In the genomic region with DNA sequence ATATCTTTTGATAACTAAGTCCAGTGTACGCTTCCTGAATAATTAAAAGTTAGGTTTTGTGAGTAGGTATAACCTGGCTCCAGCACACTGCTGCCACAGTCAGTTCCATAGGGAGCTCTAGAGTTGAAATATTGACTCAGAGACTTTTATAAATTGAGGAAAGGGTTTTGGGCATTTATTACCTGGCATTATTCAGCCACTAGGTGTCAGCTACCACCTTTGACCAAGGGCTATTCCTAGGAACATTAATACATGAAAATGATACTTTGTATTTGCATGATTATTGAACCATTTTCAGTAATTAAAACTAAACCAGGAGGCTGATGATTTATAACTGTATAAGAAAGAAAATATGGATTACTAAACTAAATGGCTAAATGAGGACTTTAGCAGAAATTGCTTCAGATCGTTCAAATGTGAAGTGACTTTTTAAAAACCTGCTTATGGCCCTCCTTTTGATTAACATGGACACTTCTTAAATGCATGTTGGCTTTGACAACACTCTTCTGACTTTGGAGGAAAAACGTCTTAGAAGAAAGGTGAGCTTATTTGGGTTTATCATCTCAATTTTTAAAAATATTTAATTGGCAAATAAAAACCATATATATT, we compare ENCODE assay signal across 8 cellular contexts.
DNase-seq lines count a peak whose midpoint lies in the region; ATAC-seq and TF ChIP-seq lines count a peak whose summit lies in the region.

No MANE protein-coding gene starts in this region.

- H3K4me1 Mint-ChIP-seq in WTC11 (peaks cover 10% of the 10 kb centered on the region), nephron (no peaks in the 10 kb centered on the region)
- H3K4me1 Mint-ChIP-seq in activated CD4-positive, alpha-beta T cell treated with anti-CD3 and anti-CD28 coated beads, Interleukin-2, amount 10 ng/mL, durations not matched to agents 24 days and 14 days = no peaks in the 10 kb centered on the region

- intact Hi-C loops in activated CD4-positive, alpha-beta T cell treated with anti-CD3 and anti-CD28 coated beads, Interleukin-2, amount 10 ng/mL, durations not matched to agents 24 days and 14 days (cut with micrococcal nuclease) = loop anchor here (5.0 kb wide), 1 partner anchor 565 kb away; no protein-coding TSS in a partner anchor

- no peak overlapping the region for H3K4me3 Mint-ChIP-seq in WTC11
- H3K4me3 Mint-ChIP-seq in nephron = no peak overlapping the region
- no peak overlapping the region for H3K4me3 Mint-ChIP-seq in activated CD4-positive, alpha-beta T cell treated with anti-CD3 and anti-CD28 coated beads, Interleukin-2, amount 10 ng/mL, durations not matched to agents 24 days and 14 days

- no peak overlapping the region for H3K27ac Mint-ChIP-seq in WTC11
- no peak overlapping the region for H3K27ac Mint-ChIP-seq in nephron
- H3K27ac Mint-ChIP-seq in activated CD4-positive, alpha-beta T cell treated with anti-CD3 and anti-CD28 coated beads, Interleukin-2, amount 10 ng/mL, durations not matched to agents 24 days and 14 days = no peak overlapping the region

- H3K27me3 Mint-ChIP-seq in WTC11 (ENCODE audit: low read depth) = no peaks in the 10 kb centered on the region
- H3K27me3 Mint-ChIP-seq in nephron (ENCODE audit: low read depth) = no peaks in the 10 kb centered on the region
- no peaks in the 10 kb centered on the region for H3K27me3 Mint-ChIP-seq in activated CD4-positive, alpha-beta T cell treated with anti-CD3 and anti-CD28 coated beads, Interleukin-2, amount 10 ng/mL, durations not matched to agents 24 days and 14 days

- POLR2A ChIA-PET in WTC11 (lab: Charles Lee) = no interaction called here

- peak; percentile 16 for DNase-seq in HS-5 (ENCODE audit: low read depth)
- no peak for DNase-seq in WTC11 (ENCODE audit: low spot score)
- no peak for DNase-seq in activated CD4-positive, alpha-beta T cell treated with anti-CD3 and anti-CD28 coated beads, Interleukin-2, amount 10 ng/mL, durations not matched to agents 24 days and 14 days
- no peak for DNase-seq in T-helper 1 cell
- no peak for DNase-seq in germinal center (ENCODE audit: low spot score)

- ATAC-seq in GM18517 (IDR thresholded peaks at IDR 0.05; ENCODE audit: unreplicated experiment) = peak; percentile 55
- peak; percentile 65 for ATAC-seq in WTC11
- ATAC-seq in HG02588 (IDR thresholded peaks at IDR 0.05; ENCODE audit: unreplicated experiment) = no peak

- TF ChIP-seq CTCF in WTC11 (IDR thresholded peaks at IDR 0.05) (peak; percentile 19; the same call in 1 of the 2 replicates), nephron (IDR thresholded peaks at IDR 0.05; ENCODE audit: unreplicated experiment in 3 of 3) (peak; percentile 23 to 38 (median 34))

- CTCF ChIA-PET in WTC11 (lab: Charles Lee) = interaction anchor here (0.5 to 2.4 kb wide), 11 partner anchors 8 to 318 kb away, joined by 3 to 36 read pairs (median 4); no protein-coding TSS in a partner anchor

- no peaks in the 10 kb centered on the region for H3K9me3 Mint-ChIP-seq in WTC11
- H3K9me3 Mint-ChIP-seq in nephron = no peaks in the 10 kb centered on the region
- H3K9me3 Mint-ChIP-seq in activated CD4-positive, alpha-beta T cell treated with anti-CD3 and anti-CD28 coated beads, Interleukin-2, amount 10 ng/mL, durations not matched to agents 24 days and 14 days = no peaks in the 10 kb centered on the region

- H3K36me3 Mint-ChIP-seq in WTC11 (no peaks in the 10 kb centered on the region), nephron (ENCODE audit: low read depth) (no peaks in the 10 kb centered on the region)
- H3K36me3 Mint-ChIP-seq in activated CD4-positive, alpha-beta T cell treated with anti-CD3 and anti-CD28 coated beads, Interleukin-2, amount 10 ng/mL, durations not matched to agents 24 days and 14 days (ENCODE audit: low read depth) = no peaks in the 10 kb centered on the region

TF ChIP-seq in WTC11, 78 proteins besides CTCF, POLR2A, EP300 and RAD21:
- TF ChIP-seq CBFB (CRISPR knock-in tag; IDR thresholded peaks at IDR 0.05; ENCODE audit: low read depth) (no peak), FOXJ3 (CRISPR knock-in tag; IDR thresholded peaks at IDR 0.05; ENCODE audit: borderline replicate concordance) (no peak), OVOL2 (CRISPR knock-in tag; IDR thresholded peaks at IDR 0.05; ENCODE audit: borderline replicate concordance) (no peak), NFYB (CRISPR knock-in tag; conservative IDR thresholded peaks at IDR 0.05; ENCODE audit: low read depth) (no peak), NR3C1 (CRISPR knock-in tag; conservative IDR thresholded peaks at IDR 0.05; ENCODE audit: low read depth) (no peak), EMX1 (CRISPR knock-in tag; IDR thresholded peaks at IDR 0.05) (no peak), GABPB1 (CRISPR knock-in tag; IDR thresholded peaks at IDR 0.05) (no peak), ZNF263 (CRISPR knock-in tag; IDR thresholded peaks at IDR 0.05; ENCODE audit: low read depth) (no peak), ESRRA (CRISPR knock-in tag; IDR thresholded peaks at IDR 0.05; ENCODE audit: borderline replicate concordance) (no peak), E2F1 (CRISPR knock-in tag; IDR thresholded peaks at IDR 0.05) (no peak), ATF6 (CRISPR knock-in tag; IDR thresholded peaks at IDR 0.05) (no peak), ZBTB21 (CRISPR knock-in tag; IDR thresholded peaks at IDR 0.05; ENCODE audit: borderline replicate concordance) (no peak), ZNF232 (CRISPR knock-in tag; IDR thresholded peaks at IDR 0.05) (no peak), NFATC4 (CRISPR knock-in tag; IDR thresholded peaks at IDR 0.05) (no peak)
- TF ChIP-seq, protein P1, sequence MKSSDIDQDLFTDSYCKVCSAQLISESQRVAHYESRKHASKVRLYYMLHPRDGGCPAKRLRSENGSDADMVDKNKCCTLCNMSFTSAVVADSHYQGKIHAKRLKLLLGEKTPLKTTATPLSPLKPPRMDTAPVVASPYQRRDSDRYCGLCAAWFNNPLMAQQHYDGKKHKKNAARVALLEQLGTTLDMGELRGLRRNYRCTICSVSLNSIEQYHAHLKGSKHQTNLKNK (CRISPR knock-in tag; IDR thresholded peaks at IDR 0.05) = no peak
- TF ChIP-seq, protein P2, sequence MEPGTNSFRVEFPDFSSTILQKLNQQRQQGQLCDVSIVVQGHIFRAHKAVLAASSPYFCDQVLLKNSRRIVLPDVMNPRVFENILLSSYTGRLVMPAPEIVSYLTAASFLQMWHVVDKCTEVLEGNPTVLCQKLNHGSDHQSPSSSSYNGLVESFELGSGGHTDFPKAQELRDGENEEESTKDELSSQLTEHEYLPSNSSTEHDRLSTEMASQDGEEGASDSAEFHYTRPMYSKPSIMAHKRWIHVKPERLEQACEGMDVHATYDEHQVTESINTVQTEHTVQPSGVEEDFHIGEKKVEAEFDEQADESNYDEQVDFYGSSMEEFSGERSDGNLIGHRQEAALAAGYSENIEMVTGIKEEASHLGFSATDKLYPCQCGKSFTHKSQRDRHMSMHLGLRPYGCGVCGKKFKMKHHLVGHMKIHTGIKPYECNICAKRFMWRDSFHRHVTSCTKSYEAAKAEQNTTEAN (CRISPR knock-in tag; IDR thresholded peaks at IDR 0.05) = no peak
